ENCODE assay signal across 14 cellular contexts in the genomic region with DNA sequence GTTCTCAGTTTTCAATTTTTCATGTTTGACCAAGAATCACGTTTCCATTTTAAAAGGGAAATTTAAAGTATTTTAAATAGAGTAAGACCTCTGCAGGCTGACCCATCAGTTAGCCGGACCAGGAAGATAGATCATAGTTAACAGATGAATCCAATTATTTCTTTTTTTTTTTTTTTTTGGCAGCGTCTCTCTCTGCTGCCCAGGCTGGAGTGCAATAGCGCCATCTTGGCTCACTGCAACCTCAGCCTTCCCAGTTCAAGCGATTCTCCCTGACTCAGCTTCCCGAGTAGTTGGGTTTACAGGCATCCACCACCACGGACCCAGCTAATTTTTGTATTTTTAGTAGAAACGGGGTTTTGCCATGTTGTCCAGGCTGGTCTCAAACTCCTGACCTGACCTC.
DNase-seq lines count a peak whose midpoint lies in the region; ATAC-seq and TF ChIP-seq lines count a peak whose summit lies in the region.
"Had no signal": no experiment of that assay in that cellular context is flagged by ENCODE, and none has a peak within 500 bp of the region (broad histone marks: within the 10 kb centered on the region; RNA-seq: fewer than 3 reads in every experiment).

No MANE protein-coding gene starts in this region.

- H3K9me3 Mint-ChIP-seq in activated T-cell treated with anti-CD3 and anti-CD28 coated beads, Interleukin-2, amount 50 U/mL, for 24 hours: no peaks in the 10 kb centered on the region
- H3K9me3 Mint-ChIP-seq: activated naive CD8-positive, alpha-beta T cell treated with anti-CD3 and anti-CD28 coated beads, Interleukin-2, amount 50 U/mL, for 24 hours had no signal

- POLR2A ChIA-PET in A673 (lab: Charles Lee; ENCODE audit: low non-redundant PET): no interaction called here
- POLR2A ChIA-PET in Panc1 (lab: Charles Lee): no interaction called here

- no peak overlapping the region for H3K27ac ChIP-seq in A673 (ENCODE audit: low read depth, low read length, poor library complexity, severe bottlenecking)
- H3K27ac ChIP-seq in Panc1 (ENCODE audit: low read length): no peak overlapping the region
- H3K27ac ChIP-seq: esophagus squamous epithelium, ovary, suprapubic skin had no signal

- peaks cover 6% of the 10 kb centered on the region for H3K27me3 ChIP-seq in A673 (replicated peaks; ENCODE audit: insufficient read depth, low read depth, low read length, poor library complexity)
- no peaks in the 10 kb centered on the region for H3K27me3 ChIP-seq in Panc1 (ENCODE audit: control insufficient read depth, insufficient read depth, low read length)
- H3K27me3 ChIP-seq in HAP-1 (ENCODE audit: low read depth): no peaks in the 10 kb centered on the region
- H3K27me3 ChIP-seq: esophagus squamous epithelium, ovary, suprapubic skin had no signal

- no peak for ATAC-seq in Panc1
- no peak for ATAC-seq in HG03095 (IDR thresholded peaks at IDR 0.05; ENCODE audit: unreplicated experiment)
- ATAC-seq: activated naive CD8-positive, alpha-beta T cell treated with anti-CD3 and anti-CD28 coated beads, Interleukin-2, amount 50 U/mL, for 24 hours had no signal

- no peaks in the 10 kb centered on the region for H3K36me3 Mint-ChIP-seq in activated T-cell treated with anti-CD3 and anti-CD28 coated beads, Interleukin-2, amount 50 U/mL, for 24 hours (ENCODE audit: low read depth)

- in situ Hi-C loops in Panc1 (cut with HindIII; ENCODE audit: low pct_unique_long_range_greater_than_20kb, low sequenced_read_pairs) (no loop called here), HAP-1 (cut with MboI; ENCODE audit: low sequenced_read_pairs) (no loop called here)

- no peaks in the 10 kb centered on the region for H3K9me3 ChIP-seq in A673 (ENCODE audit: low read depth, low read length, poor library complexity, severe bottlenecking)
- no peaks in the 10 kb centered on the region for H3K9me3 ChIP-seq in Panc1 (ENCODE audit: control insufficient read depth, insufficient read depth, low read depth, low read length)
- no peaks in the 10 kb centered on the region for H3K9me3 ChIP-seq in HAP-1
- H3K9me3 ChIP-seq: esophagus squamous epithelium, ovary, suprapubic skin had no signal

- intact Hi-C loops in A673 (cut with micrococcal nuclease; ENCODE audit: unreplicated experiment): no loop called here
- intact Hi-C loops in Panc1 (cut with micrococcal nuclease; ENCODE audit: unreplicated experiment): no loop called here

- DNase-seq in A673 (ENCODE audit: low spot score) (peak; percentile 1), GM04504 (ENCODE audit: low read depth) (peak; percentile 6), Panc1 (ENCODE audit: low read depth, low spot score) (no peak), epithelial cell of proximal tubule (ENCODE audit: low read depth) (no peak), DMS79 (lab: John Stamatoyannopoulos, UW) (no peak), HAP-1 (ENCODE audit: low spot score in 2 of 2) (no peak)
- no peak for DNase-seq in activated T-cell treated with anti-CD3 and anti-CD28 coated beads, Interleukin-2, amount 50 U/mL, for 24 hours
- DNase-seq: activated CD4-positive, alpha-beta memory T cell treated with anti-CD3 and anti-CD28 coated beads, Interleukin-2, amount 10 ng/mL, durations not matched to agents 7 days and 5 days; activated naive CD8-positive, alpha-beta T cell treated with anti-CD3 and anti-CD28 coated beads, Interleukin-2, amount 50 U/mL, for 24 hours; esophagus squamous epithelium; NCI-H1105; ovary had no signal

- H3K36me3 ChIP-seq in A673 (ENCODE audit: insufficient read depth, low read length, poor library complexity, severe bottlenecking): no peaks in the 10 kb centered on the region
- no peaks in the 10 kb centered on the region for H3K36me3 ChIP-seq in Panc1 (ENCODE audit: control insufficient read depth, insufficient read depth, low read length)
- H3K36me3 ChIP-seq in HAP-1 (replicated peaks): no peaks in the 10 kb centered on the region
- H3K36me3 ChIP-seq: esophagus squamous epithelium, ovary, suprapubic skin had no signal

- H3K4me3 Mint-ChIP-seq in activated T-cell treated with anti-CD3 and anti-CD28 coated beads, Interleukin-2, amount 50 U/mL, for 24 hours: no peak overlapping the region
- H3K4me3 Mint-ChIP-seq: activated CD4-positive, alpha-beta memory T cell treated with anti-CD3 and anti-CD28 coated beads, Interleukin-2, amount 10 ng/mL, durations not matched to agents 7 days and 5 days; activated naive CD8-positive, alpha-beta T cell treated with anti-CD3 and anti-CD28 coated beads, Interleukin-2, amount 50 U/mL, for 24 hours had no signal

- TF ChIP-seq CTCF in A673 (conservative IDR thresholded peaks at IDR 0.05; ENCODE audit: low read depth, low read length): peak; percentile 38; the same call in 1 of the 2 replicates
- TF ChIP-seq CTCF in Panc1 (IDR thresholded peaks at IDR 0.05): peak; percentile 28
- peak; percentile 21 for TF ChIP-seq CTCF in epithelial cell of proximal tubule (conservative IDR thresholded peaks at IDR 0.05; ENCODE audit: low read depth, low read length)

- H3K27ac Mint-ChIP-seq in activated T-cell treated with anti-CD3 and anti-CD28 coated beads, Interleukin-2, amount 50 U/mL, for 24 hours: no peak overlapping the region
- H3K27ac Mint-ChIP-seq: activated CD4-positive, alpha-beta memory T cell treated with anti-CD3 and anti-CD28 coated beads, Interleukin-2, amount 10 ng/mL, durations not matched to agents 7 days and 5 days; activated naive CD8-positive, alpha-beta T cell treated with anti-CD3 and anti-CD28 coated beads, Interleukin-2, amount 50 U/mL, for 24 hours had no signal

- BruUV-seq in A673 (replicated peaks; lab: Mats Ljungman, UMichigan): no TSS peak
- no TSS peak for BruUV-seq in Panc1 (replicated peaks; lab: Mats Ljungman, UMichigan)

- H3K27me3 Mint-ChIP-seq in activated T-cell treated with anti-CD3 and anti-CD28 coated beads, Interleukin-2, amount 50 U/mL, for 24 hours: no peaks in the 10 kb centered on the region
- H3K27me3 Mint-ChIP-seq: activated CD4-positive, alpha-beta memory T cell treated with anti-CD3 and anti-CD28 coated beads, Interleukin-2, amount 10 ng/mL, durations not matched to agents 7 days and 5 days had no signal

- CTCF ChIA-PET in A673 (lab: Charles Lee): no interaction called here
- CTCF ChIA-PET in Panc1 (lab: Charles Lee): no interaction called here

- H3K4me3 ChIP-seq in A673 (ENCODE audit: low read depth, low read length, poor library complexity, severe bottlenecking) (no peak overlapping the region), Panc1 (ENCODE audit: low read depth in 2 of 2, low read length in 2 of 2) (no peak overlapping the region), epithelial cell of proximal tubule (ENCODE audit: low read depth, low read length) (no peak overlapping the region), HAP-1 (no peak overlapping the region)
- H3K4me3 ChIP-seq: esophagus squamous epithelium, ovary, suprapubic skin had no signal

- no peaks in the 10 kb centered on the region for H3K4me1 Mint-ChIP-seq in activated T-cell treated with anti-CD3 and anti-CD28 coated beads, Interleukin-2, amount 50 U/mL, for 24 hours (ENCODE audit: low read depth)
- H3K4me1 Mint-ChIP-seq: activated CD4-positive, alpha-beta memory T cell treated with anti-CD3 and anti-CD28 coated beads, Interleukin-2, amount 10 ng/mL, durations not matched to agents 7 days and 5 days; activated naive CD8-positive, alpha-beta T cell treated with anti-CD3 and anti-CD28 coated beads, Interleukin-2, amount 50 U/mL, for 24 hours had no signal

- no peaks in the 10 kb centered on the region for H3K4me1 ChIP-seq in A673 (ENCODE audit: insufficient read depth, low read length, poor library complexity, severe bottlenecking)
- H3K4me1 ChIP-seq in Panc1 (ENCODE audit: control insufficient read depth, insufficient read depth, low read length): no peaks in the 10 kb centered on the region
- H3K4me1 ChIP-seq in HAP-1: peaks cover 5% of the 10 kb centered on the region; the same call in 1 of the 2 replicates
- H3K4me1 ChIP-seq: esophagus squamous epithelium, suprapubic skin had no signal

Comparison
In these comparisons a context has a peak if more than half of its experiments do, and no peak if none do; other contexts are left out.
1. DNase-seq: peak in A673 (single experiment) and GM04504 (single experiment); none in Panc1 (single experiment), epithelial cell of proximal tubule (single experiment), activated T-cell treated with anti-CD3 and anti-CD28 coated beads, Interleukin-2, amount 50 U/mL, for 24 hours (single experiment), DMS79 (single experiment) and HAP-1 (0 of 2).
2. Peak in every context shown above with its lines, with median percentiles within 50 percentile points of each other: CTCF ChIP-seq.